38 cellular contexts compared by ENCODE assay signal in the genomic region with DNA sequence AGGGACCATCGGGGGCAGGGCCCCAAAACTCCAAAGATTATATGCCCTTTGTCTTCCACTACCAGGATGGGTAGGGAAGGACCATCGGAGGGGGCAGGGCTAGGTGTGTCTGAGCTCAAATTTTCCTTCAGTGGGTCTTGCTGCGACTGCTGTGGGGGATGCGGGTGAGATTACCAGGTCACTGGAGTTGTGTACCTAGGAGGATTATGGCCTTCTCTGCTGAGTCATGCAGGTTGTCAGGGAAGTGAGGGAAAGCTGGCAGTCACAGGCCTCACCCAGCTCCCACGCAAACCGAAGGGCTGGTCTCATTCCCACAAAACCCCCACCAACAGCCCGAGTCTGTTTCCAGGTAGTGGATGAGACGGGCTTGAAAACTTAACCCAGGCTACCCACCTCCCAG.
"Had no signal": no experiment of that assay in that cellular context is flagged by ENCODE, and none has a peak within 500 bp of the region (broad histone marks: within the 10 kb centered on the region; RNA-seq: fewer than 3 reads in every experiment).

No MANE protein-coding gene starts in this region.

- FAIRE-seq: astrocyte, TTC549 had no signal

- H3K4me1 Mint-ChIP-seq: activated CD4-positive, alpha-beta T cell treated with anti-CD3 and anti-CD28 coated beads for 36 hours; activated CD4-positive, alpha-beta T cell treated with anti-CD3 and anti-CD28 coated beads, Interleukin-2, amount 10 ng/mL, durations not matched to agents 24 days and 14 days; activated naive CD8-positive, alpha-beta T cell treated with anti-CD3 and anti-CD28 coated beads for 36 hours; activated T-helper 17 cell treated with anti-CD3 and anti-CD28 coated beads, Interleukin-2, amount 50 U/mL, for 72 hours had no signal

- H3K4me3 Mint-ChIP-seq: activated CD4-positive, alpha-beta memory T cell treated with anti-CD3 and anti-CD28 coated beads for 36 hours; activated CD4-positive, alpha-beta T cell treated with anti-CD3 and anti-CD28 coated beads for 36 hours; activated CD4-positive, alpha-beta T cell treated with anti-CD3 and anti-CD28 coated beads, Interleukin-2, amount 10 ng/mL, durations not matched to agents 24 days and 14 days; activated CD8-positive, alpha-beta T cell treated with anti-CD3 and anti-CD28 coated beads for 36 hours; activated naive CD4-positive, alpha-beta T cell treated with anti-CD3 and anti-CD28 coated beads for 36 hours; activated naive CD8-positive, alpha-beta T cell treated with anti-CD3 and anti-CD28 coated beads for 36 hours; activated T-cell treated with anti-CD3 and anti-CD28 coated beads, Interleukin-2, amount 50 U/mL, for 4 hours; activated T-cell treated with anti-CD3 and anti-CD28 coated beads, Interleukin-2, amount 50 U/mL, for 72 hours; activated T-helper 1 cell treated with anti-CD3 and anti-CD28 coated beads, Interleukin-12 subunit alpha, Interleukin-12 subunit beta, Interleukin-2, Interleukin-4 antibody, amounts not matched to agents 30 ng/mL and 10 ng/mL and 1 ng/mL, durations not matched to agents 14 hours and 24 hours and 36 hours; activated T-helper 17 cell treated with anti-CD3 and anti-CD28 coated beads, Interleukin-2, amount 50 U/mL, for 72 hours; T-helper 1 cell treated with Interleukin-12 subunit alpha and Interleukin-12 subunit beta and Interleukin-4 antibody, amounts not matched to agents 30 μg/mL and 1 μg/mL, for 36 hours; T-helper 2 cell treated with Interferon-gamma antibody and Interleukin-4, amounts not matched to agents 5 μg/mL and 100 μg/mL, for 36 hours had no signal

- H3K27ac ChIP-seq: adrenal gland, body of pancreas, brain microvascular endothelial cell, breast epithelium, VCaP had no signal

- ATAC-seq: activated CD4-positive, alpha-beta T cell treated with anti-CD3 and anti-CD28 coated beads for 36 hours; activated CD4-positive, CD25-positive, alpha-beta regulatory T cell treated with anti-CD3 and anti-CD28 coated beads, Interleukin-2, amount 50 U/mL, for 24 hours; activated CD8-positive, alpha-beta T cell treated with anti-CD3 and anti-CD28 coated beads for 36 hours; activated naive CD4-positive, alpha-beta T cell treated with anti-CD3 and anti-CD28 coated beads, Interleukin-2, amount 50 U/mL, for 72 hours; activated T-cell treated with anti-CD3 and anti-CD28 coated beads, Interleukin-2, amount 50 U/mL, for 4 hours; activated T-cell treated with anti-CD3 and anti-CD28 coated beads, Interleukin-2, amount 50 U/mL, for 72 hours; activated T-helper 17 cell treated with anti-CD3 and anti-CD28 coated beads, Interleukin-2, amount 50 U/mL, for 72 hours; body of pancreas had no signal

- H3K9me3 ChIP-seq: adrenal gland, body of pancreas, breast epithelium had no signal

- H3K4me3 ChIP-seq: adrenal gland, body of pancreas, breast epithelium had no signal

- H3K9me3 Mint-ChIP-seq: activated CD4-positive, alpha-beta T cell treated with anti-CD3 and anti-CD28 coated beads, Interleukin-2, amount 10 ng/mL, durations not matched to agents 24 days and 14 days; T-helper 1 cell treated with Interleukin-12 subunit alpha and Interleukin-12 subunit beta and Interleukin-4 antibody, amounts not matched to agents 30 μg/mL and 1 μg/mL, for 36 hours; T-helper 2 cell treated with Interferon-gamma antibody and Interleukin-4, amounts not matched to agents 5 μg/mL and 100 μg/mL, for 36 hours had no signal

- H3K36me3 Mint-ChIP-seq: activated CD4-positive, alpha-beta memory T cell treated with anti-CD3 and anti-CD28 coated beads for 36 hours; activated naive CD8-positive, alpha-beta T cell treated with anti-CD3 and anti-CD28 coated beads for 36 hours had no signal

- H3K4me1 ChIP-seq: adrenal gland, breast epithelium had no signal

- H3K27me3 ChIP-seq: adrenal gland, body of pancreas, brain microvascular endothelial cell, breast epithelium had no signal

- H3K36me3 ChIP-seq: adrenal gland, brain microvascular endothelial cell, breast epithelium had no signal

- H3K27me3 Mint-ChIP-seq: activated CD4-positive, alpha-beta memory T cell treated with anti-CD3 and anti-CD28 coated beads for 36 hours; activated CD4-positive, alpha-beta T cell treated with anti-CD3 and anti-CD28 coated beads for 36 hours; activated CD4-positive, alpha-beta T cell treated with anti-CD3 and anti-CD28 coated beads, Interleukin-2, amount 10 ng/mL, durations not matched to agents 24 days and 14 days; activated CD8-positive, alpha-beta T cell treated with anti-CD3 and anti-CD28 coated beads for 36 hours; activated naive CD8-positive, alpha-beta T cell treated with anti-CD3 and anti-CD28 coated beads for 36 hours; activated T-helper 17 cell treated with anti-CD3 and anti-CD28 coated beads, Interleukin-2, amount 50 U/mL, for 72 hours had no signal

- DNase-seq: activated CD4-positive, alpha-beta memory T cell treated with anti-CD3 and anti-CD28 coated beads for 36 hours; activated CD4-positive, alpha-beta T cell treated with anti-CD3 and anti-CD28 coated beads for 1 hour; activated CD4-positive, alpha-beta T cell treated with anti-CD3 and anti-CD28 coated beads for 36 hours; activated CD4-positive, alpha-beta T cell treated with anti-CD3 and anti-CD28 coated beads, Interleukin-2, amount 10 ng/mL, durations not matched to agents 24 days and 14 days; activated CD4-positive, alpha-beta T cell treated with anti-CD3 and anti-CD28 coated beads, Interleukin-2, amount 50 U/mL, for 1 hour; activated CD4-positive, alpha-beta T cell treated with anti-CD3 and anti-CD28 coated beads, Interleukin-2, amount 50 U/mL, for 4 hours; activated CD4-positive, CD25-positive, alpha-beta regulatory T cell; activated CD8-positive, alpha-beta memory T cell treated with anti-CD3 and anti-CD28 coated beads, Interleukin-2, amount 50 U/mL, for 4 hours; activated CD8-positive, alpha-beta T cell treated with anti-CD3 and anti-CD28 coated beads for 36 hours; activated effector memory CD4-positive, alpha-beta T cell treated with anti-CD3 and anti-CD28 coated beads, Interleukin-2, amount 50 U/mL, for 16 hours; activated gamma-delta T cell treated with Interleukin-2 at 50 U/mL for 16 hours; activated naive CD4-positive, alpha-beta T cell; activated naive CD4-positive, alpha-beta T cell treated with anti-CD3 and anti-CD28 coated beads for 36 hours; activated naive CD4-positive, alpha-beta T cell treated with anti-CD3 and anti-CD28 coated beads, Interleukin-2, amount 50 U/mL, for 16 hours; activated naive CD8-positive, alpha-beta T cell treated with anti-CD3 and anti-CD28 coated beads for 36 hours; activated T-cell treated with anti-CD3 and anti-CD28 coated beads for 4 hours; activated T-cell treated with anti-CD3 and anti-CD28 coated beads, Interleukin-2, amount 50 U/mL, for 1 hour; activated T-cell treated with anti-CD3 and anti-CD28 coated beads, Interleukin-2, amount 50 U/mL, for 4 hours; activated T-cell treated with anti-CD3 and anti-CD28 coated beads, Interleukin-2, amount 50 U/mL, for 72 hours; adrenal gland; amniotic stem cell; aorta; body of pancreas; brain microvascular endothelial cell; central memory CD4-positive, alpha-beta T cell; T-helper 1 cell; T-helper 2 cell; T-helper 9 cell had no signal

- H3K27ac Mint-ChIP-seq: activated CD4-positive, alpha-beta memory T cell treated with anti-CD3 and anti-CD28 coated beads for 36 hours; activated CD4-positive, alpha-beta T cell treated with anti-CD3 and anti-CD28 coated beads for 36 hours; activated CD4-positive, alpha-beta T cell treated with anti-CD3 and anti-CD28 coated beads, Interleukin-2, amount 10 ng/mL, durations not matched to agents 24 days and 14 days; activated CD8-positive, alpha-beta T cell treated with anti-CD3 and anti-CD28 coated beads for 36 hours; activated naive CD4-positive, alpha-beta T cell treated with anti-CD3 and anti-CD28 coated beads for 36 hours; activated naive CD4-positive, alpha-beta T cell treated with anti-CD3 and anti-CD28 coated beads, Interleukin-2, amount 50 U/mL, for 72 hours; activated naive CD8-positive, alpha-beta T cell treated with anti-CD3 and anti-CD28 coated beads for 36 hours; activated T-cell treated with anti-CD3 and anti-CD28 coated beads, Interleukin-2, amount 50 U/mL, for 72 hours; activated T-helper 1 cell treated with anti-CD3 and anti-CD28 coated beads, Interleukin-12 subunit alpha, Interleukin-12 subunit beta, Interleukin-2, Interleukin-4 antibody, amounts not matched to agents 30 ng/mL and 10 ng/mL and 1 ng/mL, durations not matched to agents 14 hours and 24 hours and 36 hours; activated T-helper 17 cell treated with anti-CD3 and anti-CD28 coated beads, Interleukin-2, amount 50 U/mL, for 72 hours; T-helper 1 cell treated with Interleukin-12 subunit alpha and Interleukin-12 subunit beta and Interleukin-4 antibody, amounts not matched to agents 30 μg/mL and 1 μg/mL, for 36 hours; T-helper 2 cell treated with Interferon-gamma antibody and Interleukin-4, amounts not matched to agents 5 μg/mL and 100 μg/mL, for 36 hours had no signal
